7 cellular contexts compared by ENCODE assay signal in the genomic region with DNA sequence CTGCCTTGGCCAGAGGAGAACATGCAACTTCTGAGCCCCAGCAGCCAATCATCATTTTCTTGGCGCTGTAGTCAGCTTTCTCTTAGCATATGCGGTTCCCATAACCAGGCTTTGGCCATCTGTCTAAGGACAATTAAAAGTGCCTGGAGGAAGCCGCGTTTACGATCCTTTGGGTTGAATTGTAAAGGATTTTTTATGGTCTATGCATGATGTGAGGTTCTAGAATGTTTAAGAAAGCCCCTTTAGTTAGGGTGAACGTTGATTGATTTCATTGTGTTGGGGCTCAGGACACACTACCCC. TPM values are rescaled to one million over a fixed set of nuclear protein-coding genes. Genes with fewer than 3 reads are reported as not detected.
A peak's percentile ranks its signal among the peaks of the same experiment; 100 is the strongest.
DNase-seq lines count a peak whose midpoint lies in the region; ATAC-seq and TF ChIP-seq lines count a peak whose summit lies in the region.

No MANE protein-coding gene starts in this region.

- H3K36me3 ChIP-seq in iPS-20b (ENCODE audit: insufficient read depth, low read depth, low read length): no peaks in the 10 kb centered on the region
- H3K36me3 ChIP-seq in stomach smooth muscle (ENCODE audit: control insufficient read depth in 2 of 2, insufficient read depth in 2 of 2, low read length in 2 of 2): no peaks in the 10 kb centered on the region

- H3K4me1 Mint-ChIP-seq in activated T-helper 17 cell treated with anti-CD3 and anti-CD28 coated beads, Interleukin-2, amount 50 U/mL, for 72 hours: peaks cover 20% of the 10 kb centered on the region

- no peak for ATAC-seq in activated T-helper 17 cell treated with anti-CD3 and anti-CD28 coated beads, Interleukin-2, amount 50 U/mL, for 72 hours (replicated peaks)

- no peak for DNase-seq in HFF-Myc (ENCODE audit: extremely low read depth, low read depth)
- no peak for DNase-seq in activated effector memory CD4-positive, alpha-beta T cell treated with anti-CD3 and anti-CD28 coated beads, Interleukin-2, amount 50 U/mL, for 16 hours
- no peak for DNase-seq in DMS 273 treated with DMSO at 0.1 percent for 48 hours (lab: John Stamatoyannopoulos, UW)
- no peak for DNase-seq in inferior parietal cortex (ENCODE audit: extremely low spot score)

- no peak for TF ChIP-seq CTCF in HFF-Myc (IDR thresholded peaks at IDR 0.05; ENCODE audit: low read depth, low read length, missing control alignments)

- peaks cover 8% of the 10 kb centered on the region; the same call in 1 of the 2 replicates for H3K4me1 ChIP-seq in iPS-20b (ENCODE audit: insufficient read depth, low read length)
- peaks cover 14% of the 10 kb centered on the region for H3K4me1 ChIP-seq in stomach smooth muscle (ENCODE audit: control insufficient read depth, insufficient read depth, low read length)

- H3K4me3 Mint-ChIP-seq in activated T-helper 17 cell treated with anti-CD3 and anti-CD28 coated beads, Interleukin-2, amount 50 U/mL, for 72 hours: peak overlapping the region; percentile 93

- peak overlapping the region; percentile 99 for H3K27ac Mint-ChIP-seq in activated T-helper 17 cell treated with anti-CD3 and anti-CD28 coated beads, Interleukin-2, amount 50 U/mL, for 72 hours

- H3K36me3 Mint-ChIP-seq in activated T-helper 17 cell treated with anti-CD3 and anti-CD28 coated beads, Interleukin-2, amount 50 U/mL, for 72 hours (ENCODE audit: low read depth): peaks cover 14% of the 10 kb centered on the region

- peak overlapping the region; percentile 86 for H3K27ac ChIP-seq in iPS-20b (ENCODE audit: low read length)
- H3K27ac ChIP-seq in stomach smooth muscle (ENCODE audit: low read length): peak overlapping the region; percentile 91

- H3K27me3 Mint-ChIP-seq in activated T-helper 17 cell treated with anti-CD3 and anti-CD28 coated beads, Interleukin-2, amount 50 U/mL, for 72 hours: no peaks in the 10 kb centered on the region

- H3K4me3 ChIP-seq in HFF-Myc (replicated peaks; ENCODE audit: low read depth, low read length) (peak overlapping the region; percentile 85), iPS-20b (ENCODE audit: low read length) (peak overlapping the region; percentile 87), stomach smooth muscle (ENCODE audit: low read length in 2 of 2) (peak overlapping the region; percentile 97 to 99)

- H3K27me3 ChIP-seq in iPS-20b (ENCODE audit: insufficient read depth, low read length): no peaks in the 10 kb centered on the region
- H3K27me3 ChIP-seq in stomach smooth muscle (ENCODE audit: control insufficient read depth in 1 of 2, insufficient read depth in 2 of 2, low read length in 2 of 2): no peaks in the 10 kb centered on the region

- peak overlapping the region; percentile 92; the same call in 1 of the 2 replicates for H3K9ac ChIP-seq in iPS-20b (ENCODE audit: low read depth, low read length)
- peak overlapping the region; percentile 89 to 94 for H3K9ac ChIP-seq in stomach smooth muscle (ENCODE audit: low read length in 2 of 2)

- H3K9me3 ChIP-seq in iPS-20b (ENCODE audit: insufficient read depth, low read depth, low read length): no peaks in the 10 kb centered on the region
- H3K9me3 ChIP-seq in stomach smooth muscle (ENCODE audit: control insufficient read depth in 2 of 2, low read length in 2 of 2): no peaks in the 10 kb centered on the region

- no peaks in the 10 kb centered on the region for H3K9me3 Mint-ChIP-seq in activated T-helper 17 cell treated with anti-CD3 and anti-CD28 coated beads, Interleukin-2, amount 50 U/mL, for 72 hours

RNA-seq across cellular contexts. Expression of gene CDK19, which starts 0.8 kb away (rescaled TPM):
- 10 to 100 TPM; 18.3 to 39.8 TPM for total RNA-seq in activated T-helper 17 cell treated with anti-CD3 and anti-CD28 coated beads, Interleukin-2, amount 50 U/mL, for 72 hours

RNA-seq across cellular contexts. Expression of gene AMD1, which starts 58.5 kb away (rescaled TPM):
- 10 to 100 TPM; 49.8 to 92.9 TPM for total RNA-seq in activated T-helper 17 cell treated with anti-CD3 and anti-CD28 coated beads, Interleukin-2, amount 50 U/mL, for 72 hours
